In the genomic region with DNA sequence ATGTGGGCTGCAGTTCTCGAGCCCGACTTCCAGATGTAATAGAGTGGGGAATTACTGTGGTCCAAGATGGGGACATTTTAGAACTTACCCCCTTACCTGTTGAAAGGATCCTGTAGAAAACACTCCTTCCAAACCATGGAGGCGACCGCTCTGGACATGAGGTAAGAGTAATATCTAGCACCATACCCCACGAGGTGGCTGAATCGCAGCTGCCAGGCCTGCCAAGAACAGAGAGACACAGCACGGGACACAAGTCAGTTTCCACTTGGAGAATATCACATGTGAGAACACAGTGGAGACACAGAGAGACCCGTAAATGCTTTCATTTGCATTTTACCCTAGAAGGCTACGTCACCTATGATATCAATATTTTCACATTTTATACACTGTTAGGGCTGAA, we compare ENCODE assay signal across 23 cellular contexts.
"Had no signal": no experiment of that assay in that cellular context is flagged by ENCODE, and none has a peak within 500 bp of the region (broad histone marks: within the 10 kb centered on the region; RNA-seq: fewer than 3 reads in every experiment).

No MANE protein-coding gene starts in this region.

- H3K27me3 Mint-ChIP-seq: natural killer cell treated with Interleukin-12 subunit alpha and Interleukin-12 subunit beta and Interleukin-15 and Interleukin-18, amount 100 ng/mL, for 72 hours; stimulated activated naive CD8-positive, alpha-beta T cell treated with anti-CD3 and anti-CD28 coated beads, Interleukin-15, Interleukin-2, amounts not matched to agents 100 ng/mL and 50 ng/mL, for 24 hours had no signal

- H3K27ac Mint-ChIP-seq: immature natural killer cell; mesothelial cell of epicardium; naive B cell; natural killer cell treated with Interleukin-12 subunit alpha and Interleukin-12 subunit beta and Interleukin-15 and Interleukin-18, amount 100 ng/mL, for 72 hours; stimulated activated effector memory CD8-positive, alpha-beta T cell treated with anti-CD3 and anti-CD28 coated beads, Interleukin-12 subunit alpha, Interleukin-12 subunit beta, amount 100 ng/mL, for 72 hours; stimulated activated naive CD8-positive, alpha-beta T cell treated with anti-CD3 and anti-CD28 coated beads, Interleukin-15, Interleukin-2, amounts not matched to agents 100 ng/mL and 50 ng/mL, for 24 hours had no signal

- H3K27me3 ChIP-seq: pancreas, right lobe of liver, transverse colon, upper lobe of left lung, vagina had no signal

- H3K36me3 ChIP-seq: pancreas, prostate gland, right lobe of liver, transverse colon, upper lobe of left lung, vagina had no signal

- H3K36me3 Mint-ChIP-seq: mesothelial cell of epicardium; natural killer cell treated with Interleukin-12 subunit alpha and Interleukin-12 subunit beta and Interleukin-15 and Interleukin-18, amount 100 ng/mL, for 72 hours had no signal

- H3K4me1 Mint-ChIP-seq: immature natural killer cell; naive B cell; stimulated activated effector memory CD8-positive, alpha-beta T cell treated with anti-CD3 and anti-CD28 coated beads, Interleukin-12 subunit alpha, Interleukin-12 subunit beta, amount 100 ng/mL, for 72 hours had no signal

- H3K4me1 ChIP-seq: pancreas, right lobe of liver, transverse colon, vagina had no signal

- H3K4me3 Mint-ChIP-seq: immature natural killer cell; mesothelial cell of epicardium; naive B cell; natural killer cell treated with Interleukin-12 subunit alpha and Interleukin-12 subunit beta and Interleukin-15 and Interleukin-18, amount 100 ng/mL, for 72 hours; stimulated activated effector memory CD8-positive, alpha-beta T cell treated with anti-CD3 and anti-CD28 coated beads, Interleukin-12 subunit alpha, Interleukin-12 subunit beta, amount 100 ng/mL, for 72 hours; stimulated activated naive CD8-positive, alpha-beta T cell treated with anti-CD3 and anti-CD28 coated beads, Interleukin-15, Interleukin-2, amounts not matched to agents 100 ng/mL and 50 ng/mL, for 24 hours had no signal

- H3K4me2 ChIP-seq: smooth muscle cell had no signal

- DNase-seq: hypothalamus; immature natural killer cell; kidney; mesendoderm; naive B cell; nucleus accumbens; pancreas; retina; right lobe of liver; stimulated activated CD4-positive, alpha-beta T cell treated with anti-CD3 and anti-CD28 coated beads, Interleukin-2, amount 100 ng/mL, for 24 hours; stimulated activated CD4-positive, alpha-beta T cell treated with anti-CD3 and anti-CD28 coated beads, Interleukin-4, amount 100 ng/mL, for 1 hour; stimulated activated naive CD4-positive, alpha-beta T cell; substantia nigra; transverse colon had no signal

- H3K9me3 Mint-ChIP-seq: immature natural killer cell; mesothelial cell of epicardium; naive B cell; natural killer cell treated with Interleukin-12 subunit alpha and Interleukin-12 subunit beta and Interleukin-15 and Interleukin-18, amount 100 ng/mL, for 72 hours; stimulated activated effector memory CD8-positive, alpha-beta T cell treated with anti-CD3 and anti-CD28 coated beads, Interleukin-12 subunit alpha, Interleukin-12 subunit beta, amount 100 ng/mL, for 72 hours; stimulated activated naive CD8-positive, alpha-beta T cell treated with anti-CD3 and anti-CD28 coated beads, Interleukin-15, Interleukin-2, amounts not matched to agents 100 ng/mL and 50 ng/mL, for 24 hours had no signal

- H3K4me3 ChIP-seq: lung, pancreas, prostate gland, right lobe of liver, smooth muscle cell, transverse colon, upper lobe of left lung, vagina had no signal

- H3K9me3 ChIP-seq: pancreas, prostate gland, right lobe of liver, transverse colon, upper lobe of left lung, vagina had no signal

- ATAC-seq: pancreas; stimulated activated effector memory CD8-positive, alpha-beta T cell treated with anti-CD3 and anti-CD28 coated beads, Interleukin-12 subunit alpha, Interleukin-12 subunit beta, amount 100 ng/mL, for 72 hours had no signal

- H3K27ac ChIP-seq: pancreas, right lobe of liver, transverse colon, upper lobe of left lung, vagina had no signal
